In the genomic region with DNA sequence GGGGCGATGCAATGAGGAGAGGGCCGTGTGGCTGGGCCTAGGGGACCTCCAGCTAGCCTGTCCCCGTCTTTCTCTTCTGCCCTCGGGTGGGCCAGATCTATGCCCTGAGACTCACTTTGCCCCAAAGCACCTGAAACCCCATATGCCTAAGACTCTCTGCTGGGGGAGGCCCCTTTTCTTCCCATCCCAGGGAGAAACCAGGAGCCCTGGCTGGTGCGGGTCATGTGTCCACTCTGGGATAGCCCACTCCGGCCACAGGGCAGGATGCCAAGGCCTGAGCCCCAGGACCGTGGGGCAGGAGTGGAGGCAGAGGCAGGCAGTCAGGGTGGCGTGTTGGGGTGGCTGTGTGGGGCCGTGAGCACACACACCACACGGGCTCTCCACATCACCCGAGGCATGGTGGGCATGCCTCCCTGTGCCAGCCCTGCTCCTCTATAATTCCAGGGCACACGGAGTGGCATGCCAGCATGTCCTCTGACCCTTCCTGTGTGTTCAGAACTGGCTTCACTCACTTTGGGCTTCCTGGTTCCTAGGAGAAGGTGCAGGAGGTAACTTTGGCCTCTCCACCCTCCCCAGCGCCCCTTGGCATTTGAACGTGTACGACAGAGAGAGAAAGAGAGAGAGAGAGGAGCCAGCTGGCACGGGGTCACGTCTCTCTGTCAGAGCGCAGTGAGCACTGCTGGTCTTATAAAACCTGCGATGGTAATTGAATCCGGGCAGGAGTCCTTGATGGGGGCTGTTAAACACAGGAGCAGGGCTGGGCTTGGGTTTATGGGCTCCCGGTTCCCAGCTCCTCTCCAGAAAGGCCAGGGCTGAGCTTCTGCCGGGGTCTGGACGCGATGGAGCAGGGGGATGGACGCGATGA, we compare ENCODE assay signal across 1 cellular context.
TF ChIP-seq lines count a peak whose summit lies in the region.

No MANE protein-coding gene starts in this region.

TF ChIP-seq in H1, 55 proteins besides CTCF, POLR2A, EP300 and RAD21:
- TF ChIP-seq BCL11A (IDR thresholded peaks at IDR 0.05; ENCODE audit: low read depth in 2 of 2, low read length in 2 of 2) (no peak), MAFK (IDR thresholded peaks at IDR 0.05; ENCODE audit: low read depth, low read length) (no peak), KDM1A (IDR thresholded peaks at IDR 0.05; ENCODE audit: borderline replicate concordance, low read length) (no peak), SUZ12 (IDR thresholded peaks at IDR 0.05; ENCODE audit: low read length) (no peak), YY1 (IDR thresholded peaks at IDR 0.05; ENCODE audit: low read depth, low read length) (no peak), RFX5 (IDR thresholded peaks at IDR 0.05; ENCODE audit: borderline replicate concordance, low read depth, low read length) (no peak), SIRT6 (IDR thresholded peaks at IDR 0.05; ENCODE audit: low read length) (no peak), SIX5 (IDR thresholded peaks at IDR 0.05; ENCODE audit: low read depth, low read length) (no peak), CTBP2 (IDR thresholded peaks at IDR 0.05; ENCODE audit: borderline replicate concordance, insufficient read depth, insufficient read length, low read length) (no peak), KDM5A (IDR thresholded peaks at IDR 0.05; ENCODE audit: low read length) (no peak), POU5F1 (IDR thresholded peaks at IDR 0.05; ENCODE audit: low read depth, low read length) (no peak), KDM4A (IDR thresholded peaks at IDR 0.05; ENCODE audit: low read depth, low read length, severe bottlenecking) (no peak), EGR1 (IDR thresholded peaks at IDR 0.05; ENCODE audit: borderline replicate concordance, low read depth, low read length) (no peak), POLR2AphosphoS5 (IDR thresholded peaks at IDR 0.05; ENCODE audit: low read depth, low read length) (no peak), BRCA1 (IDR thresholded peaks at IDR 0.05; ENCODE audit: low read depth, low read length) (no peak), TAF7 (optimal IDR thresholded peaks at IDR 0.05; ENCODE audit: borderline replicate concordance, low read depth, low read length) (no peak), HDAC2 (IDR thresholded peaks at IDR 0.05; ENCODE audit: borderline replicate concordance in 1 of 2, low read depth in 2 of 2, low read length in 2 of 2) (no peak)
- TF ChIP-seq, protein P1, sequence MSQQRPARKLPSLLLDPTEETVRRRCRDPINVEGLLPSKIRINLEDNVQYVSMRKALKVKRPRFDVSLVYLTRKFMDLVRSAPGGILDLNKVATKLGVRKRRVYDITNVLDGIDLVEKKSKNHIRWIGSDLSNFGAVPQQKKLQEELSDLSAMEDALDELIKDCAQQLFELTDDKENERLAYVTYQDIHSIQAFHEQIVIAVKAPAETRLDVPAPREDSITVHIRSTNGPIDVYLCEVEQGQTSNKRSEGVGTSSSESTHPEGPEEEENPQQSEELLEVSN (IDR thresholded peaks at IDR 0.05), result no peak
